29 cellular contexts compared by ENCODE assay signal in the genomic region with DNA sequence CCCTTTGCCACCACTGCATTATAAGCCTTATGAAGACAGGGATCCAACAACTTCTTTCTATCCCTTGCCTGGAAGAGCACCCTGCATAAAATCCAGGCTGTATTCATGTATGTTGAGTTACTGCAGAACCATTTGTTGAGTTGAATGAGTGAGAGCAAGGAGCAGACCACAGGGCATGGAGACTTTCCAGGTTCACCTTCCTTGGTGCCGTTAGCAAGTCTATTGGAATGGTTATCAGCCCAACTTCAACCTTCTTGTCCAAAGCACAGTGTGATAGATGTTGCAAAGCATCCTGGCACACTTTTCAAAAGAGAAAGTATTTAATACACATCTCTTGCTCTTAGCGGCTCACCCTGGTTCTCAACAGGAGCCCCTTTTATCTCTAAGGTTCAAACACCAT.
"Had no signal": no experiment of that assay in that cellular context is flagged by ENCODE, and none has a peak within 500 bp of the region (broad histone marks: within the 10 kb centered on the region; RNA-seq: fewer than 3 reads in every experiment).

No MANE protein-coding gene starts in this region.

- H3K4me1 ChIP-seq: stomach, suprapubic skin, testis, thyroid gland, tibial artery, tibial nerve, transverse colon, upper lobe of right lung, uterus, vagina had no signal

- DNase-seq: stimulated activated CD4-positive, alpha-beta T cell treated with anti-CD3 and anti-CD28 coated beads, Interleukin-2, amount 100 ng/mL, for 48 hours; stimulated activated CD4-positive, alpha-beta T cell treated with anti-CD3 and anti-CD28 coated beads, Interleukin-4, amount 100 ng/mL, for 1 hour; stimulated activated CD4-positive, alpha-beta T cell treated with anti-CD3 and anti-CD28 coated beads, Interleukin-4, amount 100 ng/mL, for 24 hours; stimulated activated CD4-positive, alpha-beta T cell treated with anti-CD3 and anti-CD28 coated beads, Interleukin-4, amount 100 ng/mL, for 4 hours; stimulated activated CD8-positive, alpha-beta memory T cell treated with anti-CD3 and anti-CD28 coated beads, Interleukin-4, amount 100 ng/mL, for 48 hours; stimulated activated naive B cell treated with anti-CD40 and anti-IgM and Interleukin-4, amounts not matched to agents 10 μg/mL and 1 μg/mL and 100 μg/mL, for 72 hours; stimulated activated naive CD4-positive, alpha-beta T cell; stimulated activated naive CD4-positive, alpha-beta T cell treated with Interleukin-2 at 50 U/mL for 16 hours; stimulated activated naive CD8-positive, alpha-beta T cell treated with anti-CD3 and anti-CD28 coated beads, Interleukin-15, amount 100 ng/mL, for 72 hours; stimulated activated naive CD8-positive, alpha-beta T cell treated with anti-CD3 and anti-CD28 coated beads, Interleukin-15, Interleukin-2, amounts not matched to agents 100 U/mL and 50 U/mL, for 24 hours; stomach; substantia nigra; testis; thyroid gland; tibial artery; transverse colon; trophoblast cell; upper lobe of left lung; upper lobe of right lung; uterus had no signal

- H3K27ac ChIP-seq: stomach, suprapubic skin, testis, thoracic aorta, thyroid gland, tibial artery, tibial nerve, transverse colon, upper lobe of left lung, upper lobe of right lung, uterus, vagina had no signal

- H3K9me3 ChIP-seq: stomach, suprapubic skin, testis, thoracic aorta, thyroid gland, tibial artery, tibial nerve, transverse colon, upper lobe of left lung, upper lobe of right lung, uterus, vagina had no signal

- H3K27ac Mint-ChIP-seq: stimulated activated effector memory CD8-positive, alpha-beta T cell treated with anti-CD3 and anti-CD28 coated beads, Interleukin-12 subunit alpha, Interleukin-12 subunit beta, amount 100 ng/mL, for 72 hours; stimulated activated memory B cell treated with anti-CD40 and anti-IgM and Interleukin-4, amounts not matched to agents 10 μg/mL and 1 μg/mL and 100 μg/mL, for 72 hours; stimulated activated naive B cell treated with anti-CD40 and anti-IgM and Interleukin-4, amounts not matched to agents 10 μg/mL and 1 μg/mL and 100 μg/mL, for 72 hours; stimulated activated naive CD8-positive, alpha-beta T cell treated with anti-CD3 and anti-CD28 coated beads, Interleukin-15, amount 100 ng/mL, for 72 hours; stimulated activated naive CD8-positive, alpha-beta T cell treated with anti-CD3 and anti-CD28 coated beads, Interleukin-15, Interleukin-2, amounts not matched to agents 100 ng/mL and 50 ng/mL, for 24 hours; type B pancreatic cell had no signal

- H3K27me3 ChIP-seq: testis, thyroid gland, tibial artery, tibial nerve, transverse colon, upper lobe of left lung, upper lobe of right lung, uterus, vagina had no signal

- H3K9me3 Mint-ChIP-seq: stimulated activated effector memory CD8-positive, alpha-beta T cell treated with anti-CD3 and anti-CD28 coated beads, Interleukin-12 subunit alpha, Interleukin-12 subunit beta, amount 100 ng/mL, for 72 hours; stimulated activated memory B cell treated with anti-CD40 and anti-IgM and Interleukin-4, amounts not matched to agents 10 μg/mL and 1 μg/mL and 100 μg/mL, for 72 hours; stimulated activated naive B cell treated with anti-CD40 and anti-IgM and Interleukin-4, amounts not matched to agents 10 μg/mL and 1 μg/mL and 100 μg/mL, for 72 hours; stimulated activated naive CD8-positive, alpha-beta T cell treated with anti-CD3 and anti-CD28 coated beads, Interleukin-15, amount 100 ng/mL, for 72 hours; stimulated activated naive CD8-positive, alpha-beta T cell treated with anti-CD3 and anti-CD28 coated beads, Interleukin-15, Interleukin-2, amounts not matched to agents 100 ng/mL and 50 ng/mL, for 24 hours; type B pancreatic cell had no signal

- H3K4me3 Mint-ChIP-seq: stimulated activated effector memory CD8-positive, alpha-beta T cell treated with anti-CD3 and anti-CD28 coated beads, Interleukin-12 subunit alpha, Interleukin-12 subunit beta, amount 100 ng/mL, for 72 hours; stimulated activated memory B cell treated with anti-CD40 and anti-IgM and Interleukin-4, amounts not matched to agents 10 μg/mL and 1 μg/mL and 100 μg/mL, for 72 hours; stimulated activated naive B cell treated with anti-CD40 and anti-IgM and Interleukin-4, amounts not matched to agents 10 μg/mL and 1 μg/mL and 100 μg/mL, for 72 hours; stimulated activated naive CD8-positive, alpha-beta T cell treated with anti-CD3 and anti-CD28 coated beads, Interleukin-15, amount 100 ng/mL, for 72 hours; stimulated activated naive CD8-positive, alpha-beta T cell treated with anti-CD3 and anti-CD28 coated beads, Interleukin-15, Interleukin-2, amounts not matched to agents 100 ng/mL and 50 ng/mL, for 24 hours; type B pancreatic cell had no signal

- H3K4me3 ChIP-seq: stomach, suprapubic skin, testis, thoracic aorta, thyroid gland, tibial artery, tibial nerve, transverse colon, upper lobe of left lung, upper lobe of right lung, uterus, vagina had no signal

- FAIRE-seq: urothelium cell line had no signal

- H3K36me3 Mint-ChIP-seq: stimulated activated effector memory CD8-positive, alpha-beta T cell treated with anti-CD3 and anti-CD28 coated beads, Interleukin-12 subunit alpha, Interleukin-12 subunit beta, amount 100 ng/mL, for 72 hours; stimulated activated memory B cell treated with anti-CD40 and anti-IgM and Interleukin-4, amounts not matched to agents 10 μg/mL and 1 μg/mL and 100 μg/mL, for 72 hours; stimulated activated naive B cell treated with anti-CD40 and anti-IgM and Interleukin-4, amounts not matched to agents 10 μg/mL and 1 μg/mL and 100 μg/mL, for 72 hours; type B pancreatic cell had no signal

- H3K36me3 ChIP-seq: stomach, suprapubic skin, thoracic aorta, thyroid gland, tibial artery, tibial nerve, transverse colon, upper lobe of left lung, upper lobe of right lung, uterus, vagina had no signal
